Comparison of ENCODE assay signal across 17 cellular contexts in genomic region chr11:126484266-126484665, GRCh38.
DNase-seq lines count a peak whose midpoint lies in the region; ATAC-seq, FAIRE-seq and TF ChIP-seq lines count a peak whose summit lies in the region.
"Had no signal": no experiment of that assay in that cellular context is flagged by ENCODE, and none has a peak within 500 bp of the region (broad histone marks: within the 10 kb centered on the region; RNA-seq: fewer than 3 reads in every experiment).

No MANE protein-coding gene starts in this region.

- no peak for TF ChIP-seq EP300 in ovary (IDR thresholded peaks at IDR 0.05)

- no peak overlapping the region for H3K4me3 ChIP-seq in bronchial epithelial cell (ENCODE audit: low read depth, low read length)
- H3K4me3 ChIP-seq in psoas muscle: no peak overlapping the region
- H3K4me3 ChIP-seq in ovary: no peak overlapping the region
- H3K4me3 ChIP-seq: SJSA1 had no signal

- peak; percentile 67 for DNase-seq in EH (ENCODE audit: low read depth)
- peak; percentile 60 for DNase-seq in M059J (ENCODE audit: low read depth)
- peak; percentile 79 for DNase-seq in bronchial epithelial cell (ENCODE audit: low read depth)
- no peak for DNase-seq in psoas muscle
- DNase-seq in activated naive CD4-positive, alpha-beta T cell treated with anti-CD3 and anti-CD28 coated beads, Interleukin-2, amount 50 U/mL, for 16 hours: no peak
- DNase-seq in ovary: no peak
- DNase-seq: activated CD4-positive, alpha-beta T cell treated with anti-CD3 and anti-CD28 coated beads, Interleukin-2, amount 50 U/mL, for 48 hours; brain microvascular endothelial cell; CD8-positive, alpha-beta T cell; GOT3; left cardiac atrium; NCI-H187; NCI-H774; stimulated activated CD4-positive, alpha-beta T cell treated with anti-CD3 and anti-CD28 coated beads, Interleukin-4, amount 100 ng/mL, for 1 hour had no signal

- H3K27ac ChIP-seq in psoas muscle (no peak overlapping the region), ovary (no peak overlapping the region)
- H3K27ac ChIP-seq: brain microvascular endothelial cell, SJSA1 had no signal

- no peaks in the 10 kb centered on the region for H3K4me1 ChIP-seq in psoas muscle
- H3K4me1 ChIP-seq in ovary (ENCODE audit: insufficient read depth): no peaks in the 10 kb centered on the region

- ATAC-seq in psoas muscle (peak in 3 of 4 donors; percentile 64 to 77 (median 71)), GM18868 (IDR thresholded peaks at IDR 0.05; ENCODE audit: unreplicated experiment) (no peak), GM18511 (IDR thresholded peaks at IDR 0.05; ENCODE audit: unreplicated experiment) (no peak)
- ATAC-seq: CD8-positive, alpha-beta T cell; left cardiac atrium had no signal

- H3K27me3 ChIP-seq in bronchial epithelial cell (ENCODE audit: control insufficient read depth, insufficient read depth, low read length): no peaks in the 10 kb centered on the region
- no peaks in the 10 kb centered on the region for H3K27me3 ChIP-seq in psoas muscle (ENCODE audit: insufficient read depth in 3 of 3, low read length in 2 of 3)
- H3K27me3 ChIP-seq in ovary: no peaks in the 10 kb centered on the region
- H3K27me3 ChIP-seq: brain microvascular endothelial cell, SJSA1 had no signal

- no peak for TF ChIP-seq POLR2A in ovary (IDR thresholded peaks at IDR 0.05)

- TF ChIP-seq CTCF in bronchial epithelial cell (IDR thresholded peaks at IDR 0.05; ENCODE audit: insufficient read depth, low read length, severe bottlenecking): no peak
- TF ChIP-seq CTCF in psoas muscle (IDR thresholded peaks at IDR 0.05): no peak
- no peak for TF ChIP-seq CTCF in ovary (IDR thresholded peaks at IDR 0.05)

- intact Hi-C loops in psoas muscle (cut with DNase I): loop anchor here in 1 of 2 donors (5.0 kb wide), 1 partner anchor 42 kb away; no protein-coding TSS in a partner anchor
- intact Hi-C loops in ovary (cut with DNase I): loop anchor here in 2 of 4 donors (5.0 kb wide), 3 partner anchors 37 to 172 kb away; no protein-coding TSS in a partner anchor

- H3K36me3 ChIP-seq in bronchial epithelial cell (ENCODE audit: control insufficient read depth, insufficient read depth, low read length): no peaks in the 10 kb centered on the region
- no peaks in the 10 kb centered on the region for H3K36me3 ChIP-seq in psoas muscle (ENCODE audit: insufficient read depth in 1 of 2, low read depth in 1 of 2)
- H3K36me3 ChIP-seq in ovary: no peaks in the 10 kb centered on the region
- H3K36me3 ChIP-seq: brain microvascular endothelial cell, SJSA1 had no signal

- H3K9me3 ChIP-seq in psoas muscle: no peaks in the 10 kb centered on the region
- H3K9me3 ChIP-seq in ovary: no peaks in the 10 kb centered on the region
- H3K9me3 ChIP-seq: SJSA1 had no signal

- FAIRE-seq in bronchial epithelial cell (lab: Jason Lieb, UNC): no peak

- WGBS in psoas muscle, 3 donors: 72 to 86% (median 78%) methylated on average over 2 of the region's 2 CpGs
- WGBS in ovary, 3 donors: 91 to 95% (median 92%) methylated on average over 2 of the region's 2 CpGs

Comparison
In these comparisons a context has a peak if more than half of its experiments do, and no peak if none do; other contexts are left out.
1. DNase-seq: peak in EH (single experiment), M059J (single experiment) and bronchial epithelial cell (single experiment); none in psoas muscle (0 of 2), activated naive CD4-positive, alpha-beta T cell treated with anti-CD3 and anti-CD28 coated beads, Interleukin-2, amount 50 U/mL, for 16 hours (single experiment) and ovary (0 of 5).
2. ATAC-seq: peak in psoas muscle (3 of 4); none in GM18868 (single experiment) and GM18511 (single experiment).